In genomic region chr1:183180213-183180612, GRCh38 we compare ENCODE assay signal across 8 cellular contexts. TPM values are rescaled to one million over a fixed set of nuclear protein-coding genes. Genes with fewer than 3 reads are reported as not detected.
A peak's percentile ranks its signal among the peaks of the same experiment; 100 is the strongest.
DNase-seq lines count a peak whose midpoint lies in the region; ATAC-seq, FAIRE-seq and TF ChIP-seq lines count a peak whose summit lies in the region.

No MANE protein-coding gene starts in this region.

- H3K27me3 ChIP-seq in adipocyte (replicated peaks; ENCODE audit: control insufficient read depth, insufficient read depth, low read length), result no peaks in the 10 kb centered on the region
- H3K27me3 ChIP-seq in keratinocyte (ENCODE audit: control insufficient read depth, extremely low read depth, insufficient read depth, low read length), result no peaks in the 10 kb centered on the region
- H3K27me3 ChIP-seq in uterus, result no peaks in the 10 kb centered on the region

- no peaks in the 10 kb centered on the region for H4K20me1 ChIP-seq in keratinocyte (ENCODE audit: control insufficient read depth, extremely low read depth, insufficient read depth, low read length)

- no peaks in the 10 kb centered on the region for H3K9me1 ChIP-seq in keratinocyte (ENCODE audit: control insufficient read depth, extremely low read depth, insufficient read depth, low read length)

- no peaks in the 10 kb centered on the region for H3K27me3 Mint-ChIP-seq in HFFc6 (ENCODE audit: insufficient read depth)

- TF ChIP-seq CTCF in HFFc6 (IDR thresholded peaks at IDR 0.05) (no peak), keratinocyte (optimal IDR thresholded peaks at IDR 0.05 in 1 of 3, IDR thresholded peaks at IDR 0.05 in 1 of 3, conservative IDR thresholded peaks at IDR 0.05 in 1 of 3; ENCODE audit: extremely low read depth in 1 of 3, insufficient read depth in 2 of 3, low read length in 3 of 3) (no peak), uterus (IDR thresholded peaks at IDR 0.05) (no peak)

- intact Hi-C loops in uterus (cut with DNase I; ENCODE audit: low total_unique reads), result no loop called here

- H3K4me3 ChIP-seq in adipocyte (ENCODE audit: low read length) (peak overlapping the region; percentile 28), keratinocyte (ENCODE audit: control insufficient read depth in 2 of 3, extremely low read depth in 1 of 3, insufficient read depth in 2 of 3, low read depth in 1 of 3, low read length in 3 of 3) (peak overlapping the region in 2 of 3 experiments; percentile 14 to 29), uterus (no peak overlapping the region)

- dilution Hi-C loops in keratinocyte (cut with MboI; ENCODE audit: extremely low pct_ligation_motif_present, low sequenced_read_pairs), result no loop called here

- no peaks in the 10 kb centered on the region for H3K9me3 Mint-ChIP-seq in HFFc6

- no peaks in the 10 kb centered on the region for H3K36me3 ChIP-seq in adipocyte (ENCODE audit: control insufficient read depth, insufficient read depth, low read length, severe bottlenecking)
- no peaks in the 10 kb centered on the region for H3K36me3 ChIP-seq in keratinocyte (ENCODE audit: control insufficient read depth in 2 of 2, extremely low read depth in 1 of 2, insufficient read depth in 2 of 2, low read length in 2 of 2)
- H3K36me3 ChIP-seq in uterus, result no peaks in the 10 kb centered on the region

- H3K9ac ChIP-seq in adipocyte (ENCODE audit: low read length) (peak overlapping the region; percentile 77), keratinocyte (ENCODE audit: control insufficient read depth, extremely low read depth, insufficient read depth, low read length) (peak overlapping the region; percentile 80)

- no peaks in the 10 kb centered on the region for H3K79me2 ChIP-seq in keratinocyte (ENCODE audit: control insufficient read depth, insufficient read depth, low read length)

- peaks cover 25% of the 10 kb centered on the region for H3K4me1 Mint-ChIP-seq in HFFc6 (ENCODE audit: low read depth)

- H3K9me3 ChIP-seq in adipocyte (ENCODE audit: control insufficient read depth, low read length), result no peaks in the 10 kb centered on the region
- no peaks in the 10 kb centered on the region for H3K9me3 ChIP-seq in keratinocyte (ENCODE audit: control insufficient read depth, low read depth, low read length)
- H3K9me3 ChIP-seq in uterus, result no peaks in the 10 kb centered on the region

- H3K27ac ChIP-seq in keratinocyte (ENCODE audit: control insufficient read depth, insufficient read depth, low read length) (peak overlapping the region; percentile 96), uterus (peak overlapping the region; percentile 32 to 54)

- peak overlapping the region; percentile 64 for H2AFZ ChIP-seq in keratinocyte (ENCODE audit: control insufficient read depth, low read length)

- TF ChIP-seq POLR2A in uterus (IDR thresholded peaks at IDR 0.05) (no peak), GM18505 (IDR thresholded peaks at IDR 0.05; ENCODE audit: borderline replicate concordance, extremely low read depth, insufficient read depth, insufficient read length) (no peak)

- peak overlapping the region; percentile 75 for H3K4me2 ChIP-seq in keratinocyte (ENCODE audit: control insufficient read depth, extremely low read depth, insufficient read depth, low read depth, low read length)

- FAIRE-seq in keratinocyte (lab: Jason Lieb, UNC), result no peak

- no peak for ATAC-seq in GM18505 (IDR thresholded peaks at IDR 0.05; ENCODE audit: unreplicated experiment)

- H3K36me3 Mint-ChIP-seq in HFFc6 (ENCODE audit: low read depth), result no peaks in the 10 kb centered on the region

- DNase-seq in A172 (ENCODE audit: low spot score) (peak; percentile 90), HFFc6 (peak; percentile 68), adipocyte (ENCODE audit: low read depth) (peak; percentile 96), keratinocyte (ENCODE audit: low read depth, low spot score) (no peak), uterus (peak; percentile 61 to 73), hypothalamus (lab: John Stamatoyannopoulos, UW) (no peak), NCI-H82 treated with DMSO at 0.1 percent for 48 hours (lab: John Stamatoyannopoulos, UW; ENCODE audit: unreplicated experiment) (no peak)

- peak overlapping the region; percentile 44 for H3K4me3 Mint-ChIP-seq in HFFc6

- peak overlapping the region; percentile 69 for H3K27ac Mint-ChIP-seq in HFFc6

- H3K4me1 ChIP-seq in adipocyte (ENCODE audit: control insufficient read depth, insufficient read depth, low read length) (peaks cover 41% of the 10 kb centered on the region), keratinocyte (ENCODE audit: control insufficient read depth, extremely low read depth, insufficient read depth, low read length) (peaks cover 44% of the 10 kb centered on the region), uterus (no peaks in the 10 kb centered on the region)

RNA-seq across cellular contexts. Expression of gene LAMC2, which starts 5.9 kb away (rescaled TPM):
- 24.5 and 36.8 TPM in 2 replicates for total RNA-seq in A172 (2014; rRNA removed; shearing (Covaris generic))
- 1 to 10 TPM; 1.5 to 2.3 (median 1.7) TPM for total RNA-seq in HFFc6 (2021; fragmentation: NEBNext Ultra II Directional; extraction: Animal tissue kit (Norgen Biotek cat#: 25700))
- 1,627 to 2,571 TPM (median 2,208 TPM) in 3 replicates for polyA plus RNA-seq in keratinocyte
- 350 TPM for polyA plus RNA-seq in keratinocyte (2011; ENCODE audit: low read depth)
- 688 and 783 TPM in 2 replicates for polyA plus RNA-seq in keratinocyte (2011; cell fraction: cytosol; rRNA removed)
- polyA plus RNA-seq in keratinocyte (2011; cell fraction: nucleus; rRNA removed), result 3,724 and 4,110 TPM in 2 replicates
- polyA plus RNA-seq in keratinocyte (2012; ENCODE audit: low replicate concordance), result 312 and 2,583 TPM in 2 replicates
- polyA minus RNA-seq in keratinocyte, result 2,532 to 3,187 TPM (median 2,714 TPM) in 3 replicates
- 1,597 TPM for polyA minus RNA-seq in keratinocyte (2011; cell fraction: cytosol; rRNA and poly(A)+ RNA removed)
- polyA minus RNA-seq in keratinocyte (2011; cell fraction: nucleus; rRNA and poly(A)+ RNA removed), result 4,972 and 7,290 TPM in 2 replicates
- 10 to 100 TPM in 1 of 4 donors, 1 to 10 TPM in 3; 2.1 to 17.4 (median 4.4) TPM for total RNA-seq in uterus

Comparison
In these comparisons a context has a peak if more than half of its experiments do, and no peak if none do; other contexts are left out.
1. DNase-seq: peak in A172 (single experiment), HFFc6 (single experiment), adipocyte (single experiment) and uterus (2 of 2); none in keratinocyte (single experiment), hypothalamus (0 of 51) and NCI-H82 treated with DMSO at 0.1 percent for 48 hours (single experiment).
2. H3K4me3 ChIP-seq: peak in adipocyte (single experiment) and keratinocyte (2 of 3); none in uterus (0 of 2).